In genomic region chr9:2765250-2765880, GRCh38 we compare ENCODE assay signal across 15 cellular contexts. TPM values are rescaled to one million over a fixed set of nuclear protein-coding genes. Genes with fewer than 3 reads are reported as not detected.
A peak's percentile ranks its signal among the peaks of the same experiment; 100 is the strongest.
DNase-seq lines count a peak whose midpoint lies in the region; ATAC-seq and TF ChIP-seq lines count a peak whose summit lies in the region.
"Had no signal": no experiment of that assay in that cellular context is flagged by ENCODE, and none has a peak within 500 bp of the region (broad histone marks: within the 10 kb centered on the region; RNA-seq: fewer than 3 reads in every experiment).

No MANE protein-coding gene starts in this region.

- H3K27ac ChIP-seq in HUES64 (ENCODE audit: low read depth, low read length) = peak overlapping the region; percentile 11; the same call in 1 of the 2 replicates
- peak overlapping the region; percentile 23 for H3K27ac ChIP-seq in naive thymus-derived CD4-positive, alpha-beta T cell (ENCODE audit: low read depth, low read length)
- no peak overlapping the region for H3K27ac ChIP-seq in testis
- H3K27ac ChIP-seq: 22Rv1, ascending aorta, RWPE1 had no signal

- peaks cover 42 to 59% of the 10 kb centered on the region in 2 donors for H3K36me3 Mint-ChIP-seq in activated naive CD4-positive, alpha-beta T cell treated with anti-CD3 and anti-CD28 coated beads, Interleukin-2, amount 50 U/mL, for 72 hours
- peaks cover 10 to 59% (median 35%) of the 10 kb centered on the region in 5 donors for H3K36me3 Mint-ChIP-seq in naive thymus-derived CD4-positive, alpha-beta T cell

- H3K9me3 Mint-ChIP-seq in activated naive CD4-positive, alpha-beta T cell treated with anti-CD3 and anti-CD28 coated beads, Interleukin-2, amount 50 U/mL, for 72 hours = no peaks in the 10 kb centered on the region
- no peaks in the 10 kb centered on the region for H3K9me3 Mint-ChIP-seq in naive thymus-derived CD4-positive, alpha-beta T cell

- H3K9ac ChIP-seq in HUES64 (ENCODE audit: low read depth, low read length) = peak overlapping the region; percentile 1; the same call in 1 of the 2 replicates

- H3K27ac Mint-ChIP-seq in activated naive CD4-positive, alpha-beta T cell treated with anti-CD3 and anti-CD28 coated beads, Interleukin-2, amount 50 U/mL, for 72 hours = peak overlapping the region; percentile 58 to 84
- H3K27ac Mint-ChIP-seq in naive thymus-derived CD4-positive, alpha-beta T cell = peak overlapping the region; percentile 47 to 91 (median 82)

- ATAC-seq in activated naive CD4-positive, alpha-beta T cell treated with anti-CD3 and anti-CD28 coated beads, Interleukin-2, amount 50 U/mL, for 72 hours = peak; percentile 53 to 55
- no peak for ATAC-seq in naive thymus-derived CD4-positive, alpha-beta T cell

- no peaks in the 10 kb centered on the region for H3K27me3 ChIP-seq in HUES64 (ENCODE audit: insufficient read depth, low read length)
- no peaks in the 10 kb centered on the region for H3K27me3 ChIP-seq in naive thymus-derived CD4-positive, alpha-beta T cell (ENCODE audit: control insufficient read depth in 2 of 2, insufficient read depth in 2 of 2, low read length in 2 of 2)
- H3K27me3 ChIP-seq in testis = no peaks in the 10 kb centered on the region
- H3K27me3 ChIP-seq: ascending aorta had no signal

- H3K9me3 ChIP-seq in HUES64 (ENCODE audit: insufficient read depth, low read depth, low read length) (no peaks in the 10 kb centered on the region), testis (no peaks in the 10 kb centered on the region)
- H3K9me3 ChIP-seq in naive thymus-derived CD4-positive, alpha-beta T cell (ENCODE audit: control insufficient read depth in 2 of 3, low read length in 3 of 3) = no peaks in the 10 kb centered on the region
- H3K9me3 ChIP-seq: ascending aorta, mucosa of descending colon had no signal

- H3K27me3 Mint-ChIP-seq in naive thymus-derived CD4-positive, alpha-beta T cell = no peaks in the 10 kb centered on the region

- peaks cover 19% of the 10 kb centered on the region for H3K4me1 ChIP-seq in HUES64 (ENCODE audit: insufficient read depth, low read length)
- peaks cover 0 to 7% of the 10 kb centered on the region in 2 donors for H3K4me1 ChIP-seq in naive thymus-derived CD4-positive, alpha-beta T cell (ENCODE audit: control insufficient read depth in 2 of 2, insufficient read depth in 2 of 2, low read length in 2 of 2)
- peaks cover 7% of the 10 kb centered on the region for H3K4me1 ChIP-seq in testis
- H3K4me1 ChIP-seq: ascending aorta had no signal

- no peak for TF ChIP-seq CTCF in testis (IDR thresholded peaks at IDR 0.05)

- CTCF ChIA-PET in naive thymus-derived CD4-positive, alpha-beta T cell (lab: Charles Lee) = no interaction called here

- intact Hi-C loops in naive thymus-derived CD4-positive, alpha-beta T cell (cut with micrococcal nuclease) = loop anchor here in 1 of 2 donors (10.0 kb wide), 1 partner anchor 741 kb away; no protein-coding TSS in a partner anchor
- intact Hi-C loops in testis (cut with DNase I; ENCODE audit: low total_unique reads) = no loop called here

- WGBS in HUES64 = 86% methylated on average over 3 of the region's 4 CpGs
- WGBS in testis, 2 donors = 74 to 75% methylated on average over 4 of the region's 4 CpGs

- TF ChIP-seq POLR2A in testis (IDR thresholded peaks at IDR 0.05) = no peak

- POLR2A ChIA-PET in naive thymus-derived CD4-positive, alpha-beta T cell (lab: Charles Lee) = interaction anchor here (0.9 kb wide), 1 partner anchor 22 kb away, joined by 3 read pairs; no protein-coding TSS in a partner anchor

- H3K36me3 ChIP-seq in HUES64 (ENCODE audit: insufficient read depth, low read length) (peaks cover 32% of the 10 kb centered on the region), testis (ENCODE audit: low read depth, missing control alignments) (no peaks in the 10 kb centered on the region)
- peaks cover 0 to 17% (median 0%) of the 10 kb centered on the region in 3 experiments for H3K36me3 ChIP-seq in naive thymus-derived CD4-positive, alpha-beta T cell (ENCODE audit: control insufficient read depth in 2 of 3, insufficient read depth in 3 of 3, low read length in 3 of 3)

- DNase-seq in DMS53 (lab: John Stamatoyannopoulos, UW) (peak; percentile 21), DMS53 treated with DMSO at 0.1 percent for 48 hours (lab: John Stamatoyannopoulos, UW; ENCODE audit: unreplicated experiment) (no peak), D341Med (ENCODE audit: low spot score) (no peak), testis (no peak)
- DNase-seq in activated naive CD4-positive, alpha-beta T cell treated with anti-CD3 and anti-CD28 coated beads, Interleukin-2, amount 50 U/mL, for 72 hours (ENCODE audit: low spot score in 2 of 2) = no peak
- peak in 4 of 9 donors; percentile 1 to 15 (median 6) for DNase-seq in naive thymus-derived CD4-positive, alpha-beta T cell
- DNase-seq in stimulated activated CD4-positive, alpha-beta T cell treated with anti-CD3 and anti-CD28 coated beads, Interleukin-1b, Interleukin-23, amount 100 ng/mL, for 48 hours = no peak
- DNase-seq: activated CD4-positive, alpha-beta T cell treated with anti-CD3 and anti-CD28 coated beads for 4 hours; hypothalamus; mucosa of descending colon; NCI-H2107 had no signal

- peaks cover 17 to 39% (median 33%) of the 10 kb centered on the region in 7 donors for H3K4me1 Mint-ChIP-seq in naive thymus-derived CD4-positive, alpha-beta T cell

- peak overlapping the region in 4 of 10 donors; percentile 15 to 27 (median 24) for H3K4me3 Mint-ChIP-seq in naive thymus-derived CD4-positive, alpha-beta T cell

- no peak overlapping the region for H3K4me3 ChIP-seq in HUES64 (ENCODE audit: low read length)
- H3K4me3 ChIP-seq in naive thymus-derived CD4-positive, alpha-beta T cell (ENCODE audit: low read length) = no peak overlapping the region
- H3K4me3 ChIP-seq in testis = no peak overlapping the region
- H3K4me3 ChIP-seq: ascending aorta, mucosa of descending colon had no signal

RNA-seq across cellular contexts. Expression of gene KCNV2, which starts 48.1 kb away (rescaled TPM):
- not detected for polyA plus RNA-seq in HUES64 (2013, experiment 1 of 2)
- not detected for polyA plus RNA-seq in HUES64 (2013, experiment 2 of 2)
- total RNA-seq in activated naive CD4-positive, alpha-beta T cell treated with anti-CD3 and anti-CD28 coated beads, Interleukin-2, amount 50 U/mL, for 72 hours = not detected
- not detected for total RNA-seq in naive thymus-derived CD4-positive, alpha-beta T cell
- not detected for polyA plus RNA-seq in naive thymus-derived CD4-positive, alpha-beta T cell
- total RNA-seq in testis = 1 to 10 TPM; 4.3 to 8.4 TPM
- 4.7 TPM for polyA plus RNA-seq in testis (ENCODE audit: insufficient read depth, low read depth, low replicate concordance)
- total RNA-seq: ascending aorta, mucosa of descending colon had no signal

Comparison
In these comparisons a context has a peak if more than half of its experiments do, and no peak if none do; other contexts are left out.
1. H3K27ac ChIP-seq: peak in HUES64 (single experiment) and naive thymus-derived CD4-positive, alpha-beta T cell (single experiment); none in testis (0 of 2).
2. RNA of gene KCNV2, which starts 48.1 kb away (total RNA-seq): 4.3 to 8.4 TPM in testis; not detected in activated naive CD4-positive, alpha-beta T cell treated with anti-CD3 and anti-CD28 coated beads, Interleukin-2, amount 50 U/mL, for 72 hours and not detected in naive thymus-derived CD4-positive, alpha-beta T cell; every median in the first group is over 4 times any median in the second.